Comparison of ENCODE assay signal across 22 cellular contexts in the genomic region with DNA sequence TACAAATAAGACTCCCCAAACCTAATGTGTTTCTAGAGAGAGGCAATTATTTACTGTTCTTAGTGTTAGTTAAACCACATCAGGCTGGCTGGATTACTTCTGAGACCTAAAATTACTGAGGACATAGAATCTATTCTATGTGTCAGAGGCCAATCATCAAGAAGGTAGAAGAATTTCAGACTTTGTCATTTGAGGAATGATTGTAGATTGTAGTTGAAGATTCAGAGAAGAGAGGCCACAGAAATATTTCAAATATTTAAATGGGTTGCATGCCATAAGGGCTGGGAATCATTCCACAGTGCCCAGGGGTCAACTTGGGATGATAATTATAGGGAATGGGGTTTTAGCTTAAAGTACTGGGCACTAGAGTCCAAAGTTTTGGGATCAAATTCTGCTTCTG.
"Had no signal": no experiment of that assay in that cellular context is flagged by ENCODE, and none has a peak within 500 bp of the region (broad histone marks: within the 10 kb centered on the region; RNA-seq: fewer than 3 reads in every experiment).

No MANE protein-coding gene starts in this region.

- H3K9me3 Mint-ChIP-seq: T-helper 1 cell treated with Interleukin-12 subunit alpha and Interleukin-12 subunit beta and Interleukin-4 antibody, amounts not matched to agents 30 μg/mL and 1 μg/mL, for 36 hours; WTC11 had no signal

- H3K27ac Mint-ChIP-seq: activated CD8-positive, alpha-beta T cell treated with anti-CD3 and anti-CD28 coated beads, Interleukin-2, amount 10 ng/mL, durations not matched to agents 7 days and 5 days; activated naive CD8-positive, alpha-beta T cell; T-helper 1 cell treated with Interleukin-12 subunit alpha and Interleukin-12 subunit beta and Interleukin-4 antibody, amounts not matched to agents 30 μg/mL and 1 μg/mL, for 36 hours; WTC11 had no signal

- H3K27ac ChIP-seq: brain microvascular endothelial cell, cardiac muscle cell had no signal

- H3K36me3 Mint-ChIP-seq: activated naive CD8-positive, alpha-beta T cell; WTC11 had no signal

- H3K27me3 ChIP-seq: brain microvascular endothelial cell, cardiac muscle cell had no signal

- DNase-seq: activated CD4-positive, alpha-beta T cell treated with anti-CD3 and anti-CD28 coated beads for 48 hours; activated CD4-positive, alpha-beta T cell treated with anti-CD3 and anti-CD28 coated beads, Interleukin-2, amount 50 U/mL, for 4 hours; activated CD4-positive, CD25-positive, alpha-beta regulatory T cell treated with anti-CD3 and anti-CD28 coated beads, Interleukin-2, amount 50 U/mL, for 72 hours; activated CD8-positive, alpha-beta memory T cell treated with anti-CD3 and anti-CD28 coated beads, Interleukin-2, amount 50 U/mL, for 48 hours; activated CD8-positive, alpha-beta T cell treated with anti-CD3 and anti-CD28 coated beads, Interleukin-2, amount 10 ng/mL, durations not matched to agents 7 days and 5 days; activated effector memory CD4-positive, alpha-beta T cell treated with anti-CD3 and anti-CD28 coated beads, Interleukin-2, amount 50 U/mL, for 16 hours; activated naive CD4-positive, alpha-beta T cell treated with Interleukin-2 at 50 U/mL for 16 hours; activated T-cell treated with anti-CD3 and anti-CD28 coated beads, Interleukin-2, amount 50 U/mL, for 1 hour; amygdala; brain microvascular endothelial cell; Karpas-422; MM.1S; NCI-H1105 treated with DMSO at 0.1 percent for 48 hours; NCI-H1436 treated with DMSO at 0.1 percent for 48 hours; NCI-H187; NCI-H2081; NCI-H748 treated with DMSO at 0.1 percent for 48 hours; PC-3 had no signal

- ATAC-seq: activated CD8-positive, alpha-beta T cell treated with anti-CD3 and anti-CD28 coated beads, Interleukin-2, amount 10 ng/mL, durations not matched to agents 7 days and 5 days; PC-3; WTC11 had no signal

- H3K4me3 ChIP-seq: cardiac muscle cell had no signal

- H3K36me3 ChIP-seq: brain microvascular endothelial cell, cardiac muscle cell had no signal

- H3K4me3 Mint-ChIP-seq: activated CD8-positive, alpha-beta T cell treated with anti-CD3 and anti-CD28 coated beads, Interleukin-2, amount 10 ng/mL, durations not matched to agents 7 days and 5 days; activated naive CD8-positive, alpha-beta T cell; T-helper 1 cell treated with Interleukin-12 subunit alpha and Interleukin-12 subunit beta and Interleukin-4 antibody, amounts not matched to agents 30 μg/mL and 1 μg/mL, for 36 hours; WTC11 had no signal
